25 cellular contexts compared by ENCODE assay signal in the genomic region with DNA sequence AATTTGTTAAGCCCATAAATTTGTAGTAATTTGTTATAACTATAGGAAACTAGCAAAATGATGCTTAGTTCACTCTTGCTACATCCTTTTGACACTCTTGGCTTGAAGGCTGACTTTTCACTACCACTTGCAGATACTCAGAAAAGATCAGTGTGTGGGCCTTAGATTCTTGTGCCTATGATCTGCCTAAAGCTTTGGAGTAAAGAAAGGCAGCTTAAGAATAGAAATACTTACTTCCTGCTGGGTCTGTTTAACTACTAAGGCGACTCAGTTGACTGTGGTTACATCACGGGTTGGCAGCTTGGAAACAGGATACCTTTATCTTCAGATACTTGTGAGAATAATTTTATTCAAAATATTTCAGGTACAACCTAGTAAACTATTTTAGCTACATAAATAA.
DNase-seq lines count a peak whose midpoint lies in the region; ATAC-seq, FAIRE-seq and TF ChIP-seq lines count a peak whose summit lies in the region.
"Had no signal": no experiment of that assay in that cellular context is flagged by ENCODE, and none has a peak within 500 bp of the region (broad histone marks: within the 10 kb centered on the region; RNA-seq: fewer than 3 reads in every experiment).

No MANE protein-coding gene starts in this region.

- no peak overlapping the region for H3K14ac ChIP-seq in neuronal stem cell (ENCODE audit: low read length)

- H3K4me1 Mint-ChIP-seq in astrocyte (ENCODE audit: low read depth, unreplicated experiment) = no peaks in the 10 kb centered on the region
- H3K4me1 Mint-ChIP-seq: CD14-positive monocyte; CD4-positive, alpha-beta memory T cell; CD4-positive, CD25-positive, alpha-beta regulatory T cell; CD8-positive, alpha-beta memory T cell had no signal

- no peak overlapping the region for H4K91ac ChIP-seq in neuronal stem cell (ENCODE audit: low read depth, low read length, poor library complexity)

- H3K4me1 ChIP-seq in DND-41 (ENCODE audit: insufficient read depth, low read length) = peaks cover 22% of the 10 kb centered on the region
- no peaks in the 10 kb centered on the region for H3K4me1 ChIP-seq in astrocyte (ENCODE audit: insufficient read depth, low read length)
- no peaks in the 10 kb centered on the region for H3K4me1 ChIP-seq in neuronal stem cell (ENCODE audit: control insufficient read depth in 2 of 2, insufficient read depth in 1 of 2, low read depth in 1 of 2, low read length in 2 of 2)
- H3K4me1 ChIP-seq in transverse colon = no peaks in the 10 kb centered on the region
- H3K4me1 ChIP-seq in adrenal gland (replicated peaks in 1 of 2) = no peaks in the 10 kb centered on the region
- H3K4me1 ChIP-seq: BE2C, BLaER1 had no signal

- no peak for TF ChIP-seq EP300 in transverse colon (IDR thresholded peaks at IDR 0.05; ENCODE audit: low read depth)

- H4K20me1 ChIP-seq in DND-41 (ENCODE audit: insufficient read depth, low read length) = no peaks in the 10 kb centered on the region
- H4K20me1 ChIP-seq in astrocyte (ENCODE audit: insufficient read depth, low read length) = no peaks in the 10 kb centered on the region
- H4K20me1 ChIP-seq: BLaER1 had no signal

- H2AFZ ChIP-seq in DND-41 (ENCODE audit: low read depth, low read length) (peak overlapping the region; percentile 24), astrocyte (ENCODE audit: low read depth, low read length) (no peak overlapping the region), neuronal stem cell (ENCODE audit: low read length) (no peak overlapping the region)

- H3K9ac ChIP-seq in DND-41 (ENCODE audit: low read depth, low read length) (peak overlapping the region; percentile 29; the same call in 1 of the 2 replicates), astrocyte (ENCODE audit: low read length) (no peak overlapping the region), neuronal stem cell (ENCODE audit: low read depth, low read length, poor library complexity) (no peak overlapping the region)
- H3K9ac ChIP-seq: BLaER1 had no signal

- H3K79me2 ChIP-seq in DND-41 (ENCODE audit: insufficient read depth, low read length) = no peaks in the 10 kb centered on the region
- H3K79me2 ChIP-seq in astrocyte (ENCODE audit: insufficient read depth, low read length) = no peaks in the 10 kb centered on the region

- H3K36me3 ChIP-seq in DND-41 (ENCODE audit: insufficient read depth, low read length) (no peaks in the 10 kb centered on the region), astrocyte (ENCODE audit: insufficient read depth, low read length) (no peaks in the 10 kb centered on the region), neuronal stem cell (replicated peaks in 1 of 2; ENCODE audit: control insufficient read depth in 2 of 2, insufficient read depth in 2 of 2, low read length in 2 of 2) (no peaks in the 10 kb centered on the region), transverse colon (no peaks in the 10 kb centered on the region), adrenal gland (replicated peaks in 1 of 2) (no peaks in the 10 kb centered on the region)
- H3K36me3 ChIP-seq: BE2C, BLaER1 had no signal

- DNase-seq in DND-41 (peak; percentile 34), astrocyte (ENCODE audit: low read depth) (no peak), iPS-NIHi11 (ENCODE audit: low spot score) (peak; percentile 2), neuronal stem cell (ENCODE audit: low spot score) (peak; percentile 1), transverse colon (no peak), adrenal gland (no peak), KG1 (lab: John Stamatoyannopoulos, UW) (no peak)
- no peak for DNase-seq in activated CD4-positive, CD25-positive, alpha-beta regulatory T cell treated with anti-CD3 and anti-CD28 coated beads, Interleukin-2, amount 50 U/mL, for 72 hours
- DNase-seq: 8988T; ACHN; BE2C; C1 segment of cervical spinal cord; CD4-positive, alpha-beta memory T cell; CD4-positive, CD25-positive, alpha-beta regulatory T cell; CD8-positive, alpha-beta memory T cell; COR-L47; DMS79 treated with DMSO at 0.1 percent for 48 hours; EL; GDM1 had no signal

- H3K4me2 ChIP-seq in DND-41 (ENCODE audit: insufficient read depth, low read length) (no peak overlapping the region), astrocyte (ENCODE audit: low read length) (no peak overlapping the region), neuronal stem cell (ENCODE audit: insufficient read depth, low read length, poor library complexity, severe bottlenecking) (no peak overlapping the region)
- H3K4me2 ChIP-seq: BLaER1 had no signal

- H3K9me3 ChIP-seq in DND-41 (ENCODE audit: insufficient read depth, low read length, severe bottlenecking) (no peaks in the 10 kb centered on the region), astrocyte (ENCODE audit: insufficient read depth, low read depth, low read length) (no peaks in the 10 kb centered on the region), neuronal stem cell (replicated peaks in 1 of 2; ENCODE audit: control insufficient read depth in 2 of 2, insufficient read depth in 1 of 2, low read depth in 1 of 2, low read length in 2 of 2) (no peaks in the 10 kb centered on the region), transverse colon (no peaks in the 10 kb centered on the region), adrenal gland (replicated peaks in 1 of 3) (no peaks in the 10 kb centered on the region)
- H3K9me3 ChIP-seq: BE2C, BLaER1 had no signal

- no peak overlapping the region for H3K4me3 Mint-ChIP-seq in astrocyte (ENCODE audit: unreplicated experiment)
- H3K4me3 Mint-ChIP-seq: CD14-positive monocyte; CD4-positive, alpha-beta memory T cell; CD4-positive, CD25-positive, alpha-beta regulatory T cell; CD8-positive, alpha-beta memory T cell had no signal

- intact Hi-C loops in transverse colon (cut with DNase I; ENCODE audit: low total_unique reads) = no loop called here
- intact Hi-C loops in adrenal gland (cut with DNase I) = no loop called here

- TF ChIP-seq POLR2A in transverse colon (IDR thresholded peaks at IDR 0.05) = no peak
- no peak for TF ChIP-seq POLR2A in adrenal gland (IDR thresholded peaks at IDR 0.05)

- peak; percentile 76 for FAIRE-seq in astrocyte (lab: Jason Lieb, UNC)
- FAIRE-seq: A204.1, GM12878, GM12892, GM19239 had no signal

- H2AK5ac ChIP-seq in neuronal stem cell (ENCODE audit: low read depth, low read length) = no peak overlapping the region

- in situ Hi-C loops in transverse colon (cut with MboI; ENCODE audit: low pct_ligation_motif_present in 1 of 4, low pct_unique_long_range_greater_than_20kb in 1 of 4, low sequenced_read_pairs in 3 of 4) = no loop called here

- H2BK12ac ChIP-seq in neuronal stem cell (ENCODE audit: low read length) = no peak overlapping the region

- no peak overlapping the region for H3K4ac ChIP-seq in neuronal stem cell (ENCODE audit: low read length)

- no peaks in the 10 kb centered on the region for H3K27me3 ChIP-seq in DND-41 (ENCODE audit: insufficient read depth, low read length, poor library complexity)
- no peaks in the 10 kb centered on the region for H3K27me3 ChIP-seq in astrocyte (ENCODE audit: insufficient read depth, low read length)
- H3K27me3 ChIP-seq in neuronal stem cell (ENCODE audit: control insufficient read depth in 3 of 3, insufficient read depth in 3 of 3, low read depth in 1 of 3, low read length in 3 of 3) = no peaks in the 10 kb centered on the region
- H3K27me3 ChIP-seq in transverse colon = no peaks in the 10 kb centered on the region
- H3K27me3 ChIP-seq in adrenal gland = no peaks in the 10 kb centered on the region
- H3K27me3 ChIP-seq: BE2C had no signal

- H3K79me1 ChIP-seq in neuronal stem cell (ENCODE audit: low read depth, low read length) = no peaks in the 10 kb centered on the region

- H3K27me3 Mint-ChIP-seq in astrocyte (ENCODE audit: low read depth, unreplicated experiment) = no peaks in the 10 kb centered on the region
- H3K27me3 Mint-ChIP-seq: CD4-positive, alpha-beta memory T cell; CD4-positive, CD25-positive, alpha-beta regulatory T cell had no signal

- H3K27ac ChIP-seq in DND-41 (ENCODE audit: low read length) (peak overlapping the region; percentile 68), astrocyte (ENCODE audit: low read depth, low read length) (no peak overlapping the region), neuronal stem cell (replicated peaks; ENCODE audit: low read length) (no peak overlapping the region), transverse colon (no peak overlapping the region), adrenal gland (no peak overlapping the region)
- H3K27ac ChIP-seq: BLaER1 had no signal

- H2BK5ac ChIP-seq in neuronal stem cell (ENCODE audit: low read length) = no peak overlapping the region

- WGBS in neuronal stem cell (ENCODE audit: extremely low coverage in 2 of 2, insufficient read length in 2 of 2, insufficient replicate concordance in 1 of 2), 2 donors = no CpG with 5 or more reads among the region's 2 CpGs
- 73% methylated on average over 2 of the region's 2 CpGs; no CpG with 5 or more reads in 1 of the 2 donors for WGBS in transverse colon (ENCODE audit: low coverage in 1 of 2), 2 donors
- WGBS in adrenal gland, 4 donors = 48 to 68% (median 59%) methylated on average over 2 of the region's 2 CpGs

- no peak overlapping the region for H3K4me3 ChIP-seq in DND-41 (ENCODE audit: low read depth in 1 of 2, low read length in 2 of 2)
- no peak overlapping the region for H3K4me3 ChIP-seq in astrocyte (ENCODE audit: insufficient read depth, low read depth, low read length)
- H3K4me3 ChIP-seq in neuronal stem cell (ENCODE audit: low read length in 2 of 2) = no peak overlapping the region
- no peak overlapping the region for H3K4me3 ChIP-seq in transverse colon
- no peak overlapping the region for H3K4me3 ChIP-seq in adrenal gland
- H3K4me3 ChIP-seq: BLaER1, GM12878 had no signal

- H2BK120ac ChIP-seq in neuronal stem cell (ENCODE audit: low read depth, low read length) = no peak overlapping the region

- ATAC-seq in DND-41 (ENCODE audit: insufficient read depth, low read depth) = peak; percentile 93
- ATAC-seq: GM12878 had no signal

- no peak overlapping the region for H3K27ac Mint-ChIP-seq in astrocyte (ENCODE audit: unreplicated experiment)
- H3K27ac Mint-ChIP-seq: CD14-positive monocyte; CD4-positive, alpha-beta memory T cell; CD4-positive, CD25-positive, alpha-beta regulatory T cell; CD8-positive, alpha-beta memory T cell had no signal

- TF ChIP-seq CTCF in DND-41 (IDR thresholded peaks at IDR 0.05; ENCODE audit: borderline replicate concordance, extremely low read depth, low read length, poor library complexity, severe bottlenecking) (no peak), astrocyte (IDR thresholded peaks at IDR 0.05; ENCODE audit: insufficient read depth, low read depth, low read length) (no peak), transverse colon (IDR thresholded peaks at IDR 0.05) (no peak), adrenal gland (IDR thresholded peaks at IDR 0.05) (no peak)

- H2BK15ac ChIP-seq in neuronal stem cell (ENCODE audit: low read length) = no peak overlapping the region

- no peak overlapping the region for H3K18ac ChIP-seq in neuronal stem cell (ENCODE audit: low read length)

- H4K8ac ChIP-seq in neuronal stem cell (ENCODE audit: low read depth, low read length) = no peak overlapping the region

- H3K36me3 Mint-ChIP-seq in astrocyte (ENCODE audit: low read depth, unreplicated experiment) = no peaks in the 10 kb centered on the region
- H3K36me3 Mint-ChIP-seq: CD14-positive monocyte; CD4-positive, alpha-beta memory T cell; CD4-positive, CD25-positive, alpha-beta regulatory T cell; CD8-positive, alpha-beta memory T cell had no signal

- H3K9me3 Mint-ChIP-seq in astrocyte (ENCODE audit: unreplicated experiment) = no peaks in the 10 kb centered on the region
- H3K9me3 Mint-ChIP-seq: CD14-positive monocyte; CD4-positive, CD25-positive, alpha-beta regulatory T cell; CD8-positive, alpha-beta memory T cell had no signal

- H3K23ac ChIP-seq in neuronal stem cell (ENCODE audit: low read depth, low read length, poor library complexity) = no peak overlapping the region

Comparison
In these comparisons a context has a peak if more than half of its experiments do, and no peak if none do; other contexts are left out.
1. DNase-seq: peak in DND-41 (single experiment), iPS-NIHi11 (single experiment) and neuronal stem cell (single experiment); none in astrocyte (single experiment), transverse colon (single experiment), activated CD4-positive, CD25-positive, alpha-beta regulatory T cell treated with anti-CD3 and anti-CD28 coated beads, Interleukin-2, amount 50 U/mL, for 72 hours (single experiment), adrenal gland (0 of 7) and KG1 (single experiment).